In genomic region chr5:147913786-147914185, GRCh38 we compare ENCODE assay signal across 31 cellular contexts. TPM values are rescaled to one million over a fixed set of nuclear protein-coding genes. Genes with fewer than 3 reads are reported as not detected.
DNase-seq lines count a peak whose midpoint lies in the region; ATAC-seq and TF ChIP-seq lines count a peak whose summit lies in the region.
"Had no signal": no experiment of that assay in that cellular context is flagged by ENCODE, and none has a peak within 500 bp of the region (broad histone marks: within the 10 kb centered on the region; RNA-seq: fewer than 3 reads in every experiment).

No MANE protein-coding gene starts in this region.

- intact Hi-C loops in thyroid gland (cut with DNase I), result no loop called here

- DNase-seq in SK-N-SH (no peak), amniotic epithelial cell (ENCODE audit: low read depth) (peak; percentile 17), epithelial cell of esophagus (ENCODE audit: low read depth) (peak; percentile 80), NCI-H1694 (lab: John Stamatoyannopoulos, UW) (no peak), thyroid gland (no peak)
- DNase-seq: BE2C; CD8-positive, alpha-beta memory T cell; DMS 273 treated with DMSO at 0.1 percent for 48 hours; DMS79; EL; GF-D8; HCEC 1CT; Karpas-422; MV-4-11; NCI-H1105; NCI-H1436 treated with DMSO at 0.1 percent for 48 hours; NCI-H1930; NCI-H2107; NCI-H446 treated with DMSO at 0.1 percent for 48 hours; NCI-H526 treated with DMSO at 0.1 percent for 48 hours; Peyer's patch had no signal

- no peak overlapping the region for H3K4me2 ChIP-seq in SK-N-SH

- H3K9me2 ChIP-seq in SK-N-SH, result no peaks in the 10 kb centered on the region

- no peak for TF ChIP-seq EP300 in SK-N-SH (IDR thresholded peaks at IDR 0.05; ENCODE audit: borderline replicate concordance in 1 of 2, low read depth in 1 of 2, low read length in 1 of 2)

- 62% methylated on average over 3 of the region's 3 CpGs for WGBS in SK-N-SH (ENCODE audit: low lambda C conversion rate)
- WGBS in thyroid gland, 2 donors, result 88 to 94% methylated on average over 3 of the region's 3 CpGs

- CTCF ChIA-PET in SK-N-SH (lab: Yijun Ruan, JAX), result no interaction called here

- TF ChIP-seq POLR2A in thyroid gland (IDR thresholded peaks at IDR 0.05), result no peak

- H3K27ac ChIP-seq in SK-N-SH (ENCODE audit: low read depth in 2 of 2, low read length in 1 of 2), result no peak overlapping the region
- H3K27ac ChIP-seq in thyroid gland, result no peak overlapping the region
- H3K27ac ChIP-seq: 22Rv1, HL-60, Peyer's patch had no signal

- H3K27me3 ChIP-seq in SK-N-SH (ENCODE audit: insufficient read depth) (no peaks in the 10 kb centered on the region), thyroid gland (no peaks in the 10 kb centered on the region)
- H3K27me3 ChIP-seq: Peyer's patch had no signal

- H3K9ac ChIP-seq in SK-N-SH, result no peak overlapping the region

- H3F3A ChIP-seq in SK-N-SH (replicated peaks; ENCODE audit: insufficient read depth), result peaks cover 3% of the 10 kb centered on the region

- no peaks in the 10 kb centered on the region for H3K36me3 ChIP-seq in SK-N-SH (replicated peaks in 1 of 2; ENCODE audit: control insufficient read depth in 1 of 2, insufficient read depth in 2 of 2, low read length in 1 of 2)
- H3K36me3 ChIP-seq in thyroid gland, result no peaks in the 10 kb centered on the region
- H3K36me3 ChIP-seq: BE2C, Peyer's patch had no signal

- H3K4me1 ChIP-seq in SK-N-SH (ENCODE audit: control insufficient read depth in 1 of 2, insufficient read depth in 2 of 2, low read depth in 1 of 2, low read length in 1 of 2) (no peaks in the 10 kb centered on the region), thyroid gland (no peaks in the 10 kb centered on the region)
- H3K4me1 ChIP-seq: BE2C, Peyer's patch had no signal

- ATAC-seq in SK-N-SH treated with all-trans-retinoic acid at 6 μM for 48 hours, result no peak
- ATAC-seq in GM19023 (IDR thresholded peaks at IDR 0.05; ENCODE audit: unreplicated experiment), result no peak
- ATAC-seq in HG03439 (IDR thresholded peaks at IDR 0.05; ENCODE audit: unreplicated experiment), result no peak
- ATAC-seq: HepG2 had no signal

- H3K4me3 ChIP-seq in SK-N-SH (ENCODE audit: low read depth in 2 of 2, low read length in 1 of 2), result no peak overlapping the region
- H3K4me3 ChIP-seq in epithelial cell of esophagus (ENCODE audit: low read length), result no peak overlapping the region
- H3K4me3 ChIP-seq in thyroid gland (replicated peaks in 1 of 3), result no peak overlapping the region
- H3K4me3 ChIP-seq: Peyer's patch had no signal

- H3K79me2 ChIP-seq in SK-N-SH (ENCODE audit: insufficient read depth), result no peaks in the 10 kb centered on the region

- no peak overlapping the region for H2AFZ ChIP-seq in SK-N-SH (ENCODE audit: low read depth)

- no peaks in the 10 kb centered on the region for H4K20me1 ChIP-seq in SK-N-SH (ENCODE audit: insufficient read depth)

- POLR2A ChIA-PET in SK-N-SH (lab: Yijun Ruan, JAX), result no interaction called here

- H3K9me3 ChIP-seq in SK-N-SH (no peaks in the 10 kb centered on the region), thyroid gland (no peaks in the 10 kb centered on the region)
- H3K9me3 ChIP-seq: BE2C, Peyer's patch had no signal

- no peak for TF ChIP-seq RAD21 in SK-N-SH (IDR thresholded peaks at IDR 0.05; ENCODE audit: low read length)

- no peak for TF ChIP-seq CTCF in SK-N-SH (IDR thresholded peaks at IDR 0.05)
- TF ChIP-seq CTCF in epithelial cell of esophagus (IDR thresholded peaks at IDR 0.05; ENCODE audit: insufficient read depth, low read depth, low read length, missing control alignments), result no peak
- no peak for TF ChIP-seq CTCF in thyroid gland (IDR thresholded peaks at IDR 0.05)

TF ChIP-seq in SK-N-SH treated with all-trans-retinoic acid at 6 μM for 48 hours, 23 proteins besides CTCF, POLR2A, EP300 and RAD21:
- TF ChIP-seq TCF4 (CRISPR knock-in tag; IDR thresholded peaks at IDR 0.05; ENCODE audit: borderline replicate concordance) (no peak), ISL1 (CRISPR knock-in tag; IDR thresholded peaks at IDR 0.05) (0 out of 2 replicates have a peak, but pooled peaks have one; percentile 30)

TF ChIP-seq in SK-N-SH, 30 proteins besides CTCF, POLR2A, EP300 and RAD21:
- TF ChIP-seq CHD2 (IDR thresholded peaks at IDR 0.05; ENCODE audit: low read length, partially characterized antibody) (no peak), GABPA (IDR thresholded peaks at IDR 0.05; ENCODE audit: low read depth) (no peak), IRF3 (IDR thresholded peaks at IDR 0.05; ENCODE audit: low read depth, low read length) (no peak), JUND (IDR thresholded peaks at IDR 0.05) (no peak), MXI1 (IDR thresholded peaks at IDR 0.05; ENCODE audit: low read depth, low read length) (no peak), GATA2 (CRISPR knock-in tag; IDR thresholded peaks at IDR 0.05) (no peak)

RNA-seq across cellular contexts. Expression of gene C5orf46, which starts 7.4 kb away (rescaled TPM):
- 4.1 and 7.1 TPM in 2 replicates for polyA plus RNA-seq in SK-N-SH (2012; rRNA removed)
- 3.3 and 3.5 TPM in 2 replicates for polyA plus RNA-seq in SK-N-SH (2012; cell fraction: cytosol; rRNA removed)
- polyA plus RNA-seq in SK-N-SH (2012; cell fraction: nucleus; rRNA removed), result 4.1 and 8.0 TPM in 2 replicates
- total RNA-seq in thyroid gland, result not detected
- total RNA-seq: CD8-positive, alpha-beta memory T cell; H1; HepG2; HT-29; OCI-LY7; Peyer's patch had no signal
- polyA plus RNA-seq: CD14-positive monocyte; CD8-positive, alpha-beta memory T cell; H1; HepG2 had no signal

RNA-seq across cellular contexts. Expression of gene SCGB3A2, which starts 35.3 kb away (rescaled TPM):
- not detected in 2 replicates for polyA plus RNA-seq in SK-N-SH (2012; rRNA removed)
- polyA plus RNA-seq in SK-N-SH (2012; cell fraction: cytosol; rRNA removed), result not detected in 2 replicates
- not detected in 2 replicates for polyA plus RNA-seq in SK-N-SH (2012; cell fraction: nucleus; rRNA removed)
- total RNA-seq in thyroid gland, result not detected
- total RNA-seq: CD8-positive, alpha-beta memory T cell; HepG2; HT-29; OCI-LY7; Peyer's patch had no signal
- polyA plus RNA-seq: CD8-positive, alpha-beta memory T cell; HepG2 had no signal

Comparison
In these comparisons a context has a peak if more than half of its experiments do, and no peak if none do; other contexts are left out.
1. DNase-seq: peak in amniotic epithelial cell (single experiment) and epithelial cell of esophagus (single experiment); none in SK-N-SH (single experiment), NCI-H1694 (single experiment) and thyroid gland (0 of 2).